Comparison of ENCODE assay signal across 8 cellular contexts in genomic region chr1:161792740-161793139, GRCh38. TPM values are rescaled to one million over a fixed set of nuclear protein-coding genes. Genes with fewer than 3 reads are reported as not detected.
DNase-seq lines count a peak whose midpoint lies in the region; ATAC-seq, FAIRE-seq and TF ChIP-seq lines count a peak whose summit lies in the region.

No MANE protein-coding gene starts in this region.

- no peak overlapping the region for H3K4me2 ChIP-seq in PC-3 (ENCODE audit: low read length)

- H3K27ac Mint-ChIP-seq in CD4-positive, alpha-beta T cell = no peak overlapping the region

- peaks cover 88% of the 10 kb centered on the region for H3K36me3 Mint-ChIP-seq in CD4-positive, alpha-beta T cell (ENCODE audit: low read depth)

- H3K36me3 ChIP-seq in PC-3 (ENCODE audit: low read depth, low read length) (peaks cover 45% of the 10 kb centered on the region), lower lobe of right lung (peaks cover 92% of the 10 kb centered on the region)

- no peaks in the 10 kb centered on the region for H3F3A ChIP-seq in PC-3 (ENCODE audit: low read length, unreplicated experiment)

- peak; percentile 58 for TF ChIP-seq CTCF in CD4-positive, alpha-beta T cell (IDR thresholded peaks at IDR 0.05)
- TF ChIP-seq CTCF in PC-3 (conservative IDR thresholded peaks at IDR 0.05; ENCODE audit: low read depth, low read length) (peak; percentile 86), lower lobe of right lung (IDR thresholded peaks at IDR 0.05) (peak; percentile 57)

- no peaks in the 10 kb centered on the region; the same call in 1 of the 2 replicates for H3K79me2 ChIP-seq in PC-3 (ENCODE audit: low read length)

- no peaks in the 10 kb centered on the region for H3K9me2 ChIP-seq in PC-3 (replicated peaks; ENCODE audit: low read length)

- FAIRE-seq in colon (lab: Jason Lieb, UNC) = peak; percentile 43

- no peak for DNase-seq in CD4-positive, alpha-beta T cell
- peak; percentile 75 for DNase-seq in KBM-7
- DNase-seq in PC-3 = peak; percentile 95
- no peak for DNase-seq in lower lobe of right lung
- DNase-seq in stimulated activated CD4-positive, alpha-beta T cell treated with anti-CD3 and anti-CD28 coated beads, Interleukin-15, amount 100 ng/mL, for 24 hours = no peak
- DNase-seq in activated effector memory CD4-positive, alpha-beta T cell treated with anti-CD3 and anti-CD28 coated beads, Interleukin-2, amount 50 U/mL, for 16 hours = no peak

- no peaks in the 10 kb centered on the region for H4K20me1 ChIP-seq in PC-3 (ENCODE audit: low read length)

- POLR2A ChIA-PET in CD4-positive, alpha-beta T cell (lab: Charles Lee) = interaction anchor here (1.0 to 1.4 kb wide), 4 partner anchors 20 to 244 kb away, joined by 3 to 16 read pairs (median 4); no protein-coding TSS in a partner anchor
- POLR2A ChIA-PET in PC-3 (lab: Charles Lee; ENCODE audit: unreplicated experiment) = interaction anchor here (1.0 kb wide), 1 partner anchor 244 kb away, joined by 5 read pairs; no protein-coding TSS in a partner anchor

- in situ Hi-C loops in KBM-7 (cut with MboI; ENCODE audit: low pct_unique_long_range_greater_than_20kb, low sequenced_read_pairs) = no loop called here

- CTCF ChIA-PET in CD4-positive, alpha-beta T cell (lab: Charles Lee) = interaction anchor here (0.6 to 4.5 kb wide), 8 partner anchors 9 to 247 kb away, joined by 3 to 47 read pairs (median 4); no protein-coding TSS in a partner anchor
- CTCF ChIA-PET in PC-3 (lab: Charles Lee) = interaction anchor here (0.5 to 2.6 kb wide), 11 partner anchors 19 to 612 kb away, joined by 3 to 175 read pairs (median 4); partner anchors contain the start of gene OLFML2B

- peaks cover 14% of the 10 kb centered on the region for H3K4me1 Mint-ChIP-seq in CD4-positive, alpha-beta T cell (ENCODE audit: low read depth)

- H3K27me3 Mint-ChIP-seq in CD4-positive, alpha-beta T cell = no peaks in the 10 kb centered on the region

- H3K4me1 ChIP-seq in PC-3 (ENCODE audit: insufficient read depth, low read length) (peaks cover 16% of the 10 kb centered on the region), lower lobe of right lung (no peaks in the 10 kb centered on the region)

- no peak overlapping the region for H3K4me3 ChIP-seq in PC-3 (ENCODE audit: low read length)
- no peak overlapping the region for H3K4me3 ChIP-seq in lower lobe of right lung

- no TSS peak for BruUV-seq in PC-3 (replicated peaks; lab: Mats Ljungman, UMichigan)

- no peaks in the 10 kb centered on the region for H3K9me3 ChIP-seq in CD4-positive, alpha-beta T cell (ENCODE audit: control insufficient read depth, low read length)
- H3K9me3 ChIP-seq in PC-3 (ENCODE audit: low read length) = no peaks in the 10 kb centered on the region
- no peaks in the 10 kb centered on the region for H3K9me3 ChIP-seq in lower lobe of right lung

- H3K27ac ChIP-seq in CD4-positive, alpha-beta T cell (ENCODE audit: low read depth, low read length) = no peak overlapping the region
- no peak overlapping the region for H3K27ac ChIP-seq in PC-3 (ENCODE audit: low read length)
- no peak overlapping the region for H3K27ac ChIP-seq in lower lobe of right lung

- no peaks in the 10 kb centered on the region for H3K9me3 Mint-ChIP-seq in CD4-positive, alpha-beta T cell

- peak; percentile 68 for ATAC-seq in CD4-positive, alpha-beta T cell (ENCODE audit: poor library complexity)
- ATAC-seq in GM18861 (IDR thresholded peaks at IDR 0.05; ENCODE audit: unreplicated experiment) = peak; percentile 74
- peak; percentile 98 for ATAC-seq in PC-3
- ATAC-seq in lower lobe of right lung = peak; percentile 61 to 75

- intact Hi-C loops in CD4-positive, alpha-beta T cell (cut with DNase I, micrococcal nuclease) = loop anchor here (1.0 to 10.0 kb wide), 5 partner anchors 72 to 600 kb away; partner anchors contain the start of gene OLFML2B (in 1 of the 2)
- intact Hi-C loops in PC-3 (cut with micrococcal nuclease) (loop anchor here (2.0 to 10.0 kb wide), 5 partner anchors 55 to 482 kb away; no protein-coding TSS in a partner anchor), lower lobe of right lung (cut with DNase I) (loop anchor here (5.0 kb wide), 1 partner anchor 245 kb away; no protein-coding TSS in a partner anchor)

- H3K27me3 ChIP-seq in CD4-positive, alpha-beta T cell (ENCODE audit: control insufficient read depth, insufficient read depth, low read length) = no peaks in the 10 kb centered on the region
- H3K27me3 ChIP-seq in PC-3 (ENCODE audit: low read length) = no peaks in the 10 kb centered on the region
- no peaks in the 10 kb centered on the region for H3K27me3 ChIP-seq in lower lobe of right lung (ENCODE audit: low read depth)

- H3K9ac ChIP-seq in PC-3 (ENCODE audit: low read length) = no peak overlapping the region

- H2AFZ ChIP-seq in PC-3 (ENCODE audit: low read length) = no peak overlapping the region

- H3K4me3 Mint-ChIP-seq in CD4-positive, alpha-beta T cell = no peak overlapping the region

RNA-seq across cellular contexts. Expression of gene ATF6, which starts 26.6 kb away (rescaled TPM):
- 10 to 100 TPM; 16.2 to 17.1 TPM for total RNA-seq in CD4-positive, alpha-beta T cell
- total RNA-seq in PC-3 (2014; rRNA removed) (19.2 and 19.7 TPM in 2 replicates), lower lobe of right lung (31.3 TPM)

RNA-seq across cellular contexts. Expression of gene DUSP12, which starts 43.2 kb away (rescaled TPM):
- 10 to 100 TPM; 20.3 to 23.0 TPM for total RNA-seq in CD4-positive, alpha-beta T cell
- total RNA-seq in PC-3 (2014; rRNA removed) (82.2 and 97.6 TPM in 2 replicates), lower lobe of right lung (16.4 TPM)

Comparison
In these comparisons a context has a peak if more than half of its experiments do, and no peak if none do; other contexts are left out.
1. DNase-seq: peak in KBM-7 (single experiment) and PC-3 (single experiment); none in CD4-positive, alpha-beta T cell (0 of 10), lower lobe of right lung (single experiment), stimulated activated CD4-positive, alpha-beta T cell treated with anti-CD3 and anti-CD28 coated beads, Interleukin-15, amount 100 ng/mL, for 24 hours (single experiment) and activated effector memory CD4-positive, alpha-beta T cell treated with anti-CD3 and anti-CD28 coated beads, Interleukin-2, amount 50 U/mL, for 16 hours (single experiment).
2. Peak in every context shown above with its lines, with median percentiles within 50 percentile points of each other: ATAC-seq and CTCF ChIP-seq.